Comparison of ENCODE assay signal across 8 cellular contexts in genomic region chr1:186375929-186376330, GRCh38. TPM values are rescaled to one million over a fixed set of nuclear protein-coding genes. Genes with fewer than 3 reads are reported as not detected.
DNase-seq lines count a peak whose midpoint lies in the region; ATAC-seq lines count a peak whose summit lies in the region.

No MANE protein-coding gene starts in this region.

- no peak for DNase-seq in T-helper 2 cell treated with Interferon-gamma antibody and Interleukin-4, amounts not matched to agents 5 μg/mL and 100 μg/mL, for 36 hours (ENCODE audit: low spot score)
- no peak for DNase-seq in T-helper 2 cell
- DNase-seq in activated T-helper 1 cell treated with anti-CD3 and anti-CD28 coated beads, Interleukin-12 subunit alpha, Interleukin-12 subunit beta, Interleukin-2, Interleukin-4 antibody, amounts not matched to agents 30 ng/mL and 10 ng/mL and 1 ng/mL, durations not matched to agents 14 hours and 24 hours and 36 hours (ENCODE audit: low spot score) = no peak
- DNase-seq in stimulated activated naive CD8-positive, alpha-beta T cell treated with anti-CD3 and anti-CD28 coated beads, Interleukin-15, Interleukin-2, amounts not matched to agents 100 U/mL and 50 U/mL, for 24 hours = no peak
- no peak for DNase-seq in SHP77 treated with DMSO at 0.1 percent for 48 hours (lab: John Stamatoyannopoulos, UW)
- DNase-seq in NCI-H1105 (lab: John Stamatoyannopoulos, UW) = no peak

- H3K9me3 Mint-ChIP-seq in T-helper 2 cell treated with Interferon-gamma antibody and Interleukin-4, amounts not matched to agents 5 μg/mL and 100 μg/mL, for 36 hours = no peaks in the 10 kb centered on the region
- H3K9me3 Mint-ChIP-seq in activated T-helper 1 cell treated with anti-CD3 and anti-CD28 coated beads, Interleukin-12 subunit alpha, Interleukin-12 subunit beta, Interleukin-2, Interleukin-4 antibody, amounts not matched to agents 30 ng/mL and 10 ng/mL and 1 ng/mL, durations not matched to agents 14 hours and 24 hours and 36 hours = no peaks in the 10 kb centered on the region

- peak overlapping the region; percentile 93 for H3K27ac Mint-ChIP-seq in T-helper 2 cell treated with Interferon-gamma antibody and Interleukin-4, amounts not matched to agents 5 μg/mL and 100 μg/mL, for 36 hours
- H3K27ac Mint-ChIP-seq in activated T-helper 1 cell treated with anti-CD3 and anti-CD28 coated beads, Interleukin-12 subunit alpha, Interleukin-12 subunit beta, Interleukin-2, Interleukin-4 antibody, amounts not matched to agents 30 ng/mL and 10 ng/mL and 1 ng/mL, durations not matched to agents 14 hours and 24 hours and 36 hours = peak overlapping the region; percentile 96

- H3K4me3 Mint-ChIP-seq in T-helper 2 cell treated with Interferon-gamma antibody and Interleukin-4, amounts not matched to agents 5 μg/mL and 100 μg/mL, for 36 hours = peak overlapping the region; percentile 100
- peak overlapping the region; percentile 100 for H3K4me3 Mint-ChIP-seq in activated T-helper 1 cell treated with anti-CD3 and anti-CD28 coated beads, Interleukin-12 subunit alpha, Interleukin-12 subunit beta, Interleukin-2, Interleukin-4 antibody, amounts not matched to agents 30 ng/mL and 10 ng/mL and 1 ng/mL, durations not matched to agents 14 hours and 24 hours and 36 hours

- peak; percentile 1 for ATAC-seq in stimulated activated naive CD8-positive, alpha-beta T cell treated with anti-CD3 and anti-CD28 coated beads, Interleukin-15, Interleukin-2, amounts not matched to agents 100 U/mL and 50 U/mL, for 24 hours
- ATAC-seq in HG03520 (IDR thresholded peaks at IDR 0.05; ENCODE audit: unreplicated experiment) = no peak

- intact Hi-C loops in activated T-helper 1 cell treated with anti-CD3 and anti-CD28 coated beads, Interleukin-12 subunit alpha, Interleukin-12 subunit beta, Interleukin-2, Interleukin-4 antibody, amounts not matched to agents 30 ng/mL and 10 ng/mL and 1 ng/mL, durations not matched to agents 14 hours and 24 hours and 36 hours (cut with micrococcal nuclease) = loop anchor here (1.0 to 2.0 kb wide), 6 partner anchors 23 to 1621 kb away; partner anchors contain the start of genes EDEM3, IVNS1ABP and SWT1

- H3K4me1 Mint-ChIP-seq in T-helper 2 cell treated with Interferon-gamma antibody and Interleukin-4, amounts not matched to agents 5 μg/mL and 100 μg/mL, for 36 hours (ENCODE audit: low read depth) = peaks cover 21% of the 10 kb centered on the region
- H3K4me1 Mint-ChIP-seq in activated T-helper 1 cell treated with anti-CD3 and anti-CD28 coated beads, Interleukin-12 subunit alpha, Interleukin-12 subunit beta, Interleukin-2, Interleukin-4 antibody, amounts not matched to agents 30 ng/mL and 10 ng/mL and 1 ng/mL, durations not matched to agents 14 hours and 24 hours and 36 hours (ENCODE audit: low read depth) = peaks cover 54% of the 10 kb centered on the region

- H3K27me3 Mint-ChIP-seq in T-helper 2 cell treated with Interferon-gamma antibody and Interleukin-4, amounts not matched to agents 5 μg/mL and 100 μg/mL, for 36 hours (ENCODE audit: low read depth) = no peaks in the 10 kb centered on the region
- peaks cover 4% of the 10 kb centered on the region for H3K27me3 Mint-ChIP-seq in activated T-helper 1 cell treated with anti-CD3 and anti-CD28 coated beads, Interleukin-12 subunit alpha, Interleukin-12 subunit beta, Interleukin-2, Interleukin-4 antibody, amounts not matched to agents 30 ng/mL and 10 ng/mL and 1 ng/mL, durations not matched to agents 14 hours and 24 hours and 36 hours (ENCODE audit: insufficient read depth)

- H3K4me3 ChIP-seq in iPS-11a (ENCODE audit: low read depth, low read length) = peak overlapping the region; percentile 93

- H3K36me3 Mint-ChIP-seq in T-helper 2 cell treated with Interferon-gamma antibody and Interleukin-4, amounts not matched to agents 5 μg/mL and 100 μg/mL, for 36 hours (ENCODE audit: low read depth) = peaks cover 32% of the 10 kb centered on the region
- H3K36me3 Mint-ChIP-seq in activated T-helper 1 cell treated with anti-CD3 and anti-CD28 coated beads, Interleukin-12 subunit alpha, Interleukin-12 subunit beta, Interleukin-2, Interleukin-4 antibody, amounts not matched to agents 30 ng/mL and 10 ng/mL and 1 ng/mL, durations not matched to agents 14 hours and 24 hours and 36 hours (ENCODE audit: low read depth) = peaks cover 27% of the 10 kb centered on the region

RNA-seq across cellular contexts. Expression of gene ODR4, which starts 0.3 kb away (rescaled TPM):
- 15.5 and 17.7 TPM in 2 replicates for total RNA-seq in activated T-helper 1 cell treated with anti-CD3 and anti-CD28 coated beads, Interleukin-12 subunit alpha, Interleukin-12 subunit beta, Interleukin-2, Interleukin-4 antibody, amounts not matched to agents 30 ng/mL and 10 ng/mL and 1 ng/mL, durations not matched to agents 14 hours and 24 hours and 36 hours

RNA-seq across cellular contexts. Expression of gene TPR, which starts 0.9 kb away (rescaled TPM):
- 174 and 179 TPM in 2 replicates for total RNA-seq in activated T-helper 1 cell treated with anti-CD3 and anti-CD28 coated beads, Interleukin-12 subunit alpha, Interleukin-12 subunit beta, Interleukin-2, Interleukin-4 antibody, amounts not matched to agents 30 ng/mL and 10 ng/mL and 1 ng/mL, durations not matched to agents 14 hours and 24 hours and 36 hours
